ENCODE assay signal across 21 cellular contexts in genomic region chr10:100874702-100875483, GRCh38. TPM values are rescaled to one million over a fixed set of nuclear protein-coding genes. Genes with fewer than 3 reads are reported as not detected.
DNase-seq lines count a peak whose midpoint lies in the region; ATAC-seq, FAIRE-seq and TF ChIP-seq lines count a peak whose summit lies in the region.
"Had no signal": no experiment of that assay in that cellular context is flagged by ENCODE, and none has a peak within 500 bp of the region (broad histone marks: within the 10 kb centered on the region; RNA-seq: fewer than 3 reads in every experiment).

No MANE protein-coding gene starts in this region.

- H3K9ac ChIP-seq in HepG2 (ENCODE audit: insufficient read depth, low read depth, low read length) (no peak overlapping the region), kidney (ENCODE audit: low read length in 2 of 2) (no peak overlapping the region)
- H3K9ac ChIP-seq: BLaER1 treated with 17β-estradiol and CSF1 and Interleukin-3, amounts not matched to agents 10 nM and 100 nM; KMS-11 had no signal

- H2AFZ ChIP-seq in HepG2 (ENCODE audit: low read length) (no peak overlapping the region), OCI-LY7 (ENCODE audit: low read length) (0 out of 2 replicates have a peak overlapping the region, but pooled peaks have one; percentile 41)

- no peak overlapping the region for H3K4me3 Mint-ChIP-seq in stimulated activated effector memory CD8-positive, alpha-beta T cell treated with anti-CD3 and anti-CD28 coated beads, Interleukin-12 subunit alpha, Interleukin-12 subunit beta, amount 100 ng/mL, for 72 hours
- H3K4me3 Mint-ChIP-seq: B cell; CD4-positive, CD25-positive, alpha-beta regulatory T cell had no signal

- in situ Hi-C loops in HepG2 (cut with HindIII; ENCODE audit: extremely low pct_ligation_motif_present, low pct_unique_long_range_greater_than_20kb) = loop anchor here (5.0 to 25.0 kb wide), 3 partner anchors 203 to 538 kb away; partner anchors contain the start of genes PKD2L1 and SCD

- H3K79me2 ChIP-seq in HepG2 (ENCODE audit: insufficient read depth, low read length) (no peaks in the 10 kb centered on the region), OCI-LY7 (ENCODE audit: insufficient read depth, low read depth, low read length) (no peaks in the 10 kb centered on the region)

- BruUV-seq in HepG2 (replicated peaks; lab: Mats Ljungman, UMichigan) = no TSS peak
- no TSS peak for BruUV-seq in OCI-LY7 (replicated peaks; lab: Mats Ljungman, UMichigan)

- peaks cover 76% of the 10 kb centered on the region for H3K4me1 ChIP-seq in HepG2 (ENCODE audit: insufficient read depth, low read length)
- H3K4me1 ChIP-seq in right lobe of liver = peaks cover 0 to 23% (median 6%) of the 10 kb centered on the region in 4 donors
- H3K4me1 ChIP-seq in OCI-LY7 (ENCODE audit: insufficient read depth, low read length, poor library complexity, severe bottlenecking) = peaks cover 33% of the 10 kb centered on the region
- peaks cover 3 to 6% of the 10 kb centered on the region in 2 donors for H3K4me1 ChIP-seq in kidney (ENCODE audit: control insufficient read depth in 1 of 2, insufficient read depth in 1 of 2, low read depth in 1 of 2, low read length in 2 of 2)
- H3K4me1 ChIP-seq: HAP-1 had no signal

- no peaks in the 10 kb centered on the region for H4K20me1 ChIP-seq in HepG2 (ENCODE audit: insufficient read depth, low read length)
- H4K20me1 ChIP-seq in OCI-LY7 (ENCODE audit: insufficient read depth, low read length) = no peaks in the 10 kb centered on the region
- H4K20me1 ChIP-seq: BLaER1 treated with 17β-estradiol and CSF1 and Interleukin-3, amounts not matched to agents 10 nM and 100 nM had no signal

- no peak for TF ChIP-seq EP300 in HepG2 (IDR thresholded peaks at IDR 0.05; ENCODE audit: low read depth in 2 of 2, low read length in 2 of 2)
- no peak for TF ChIP-seq EP300 in HepG2 (CRISPR knock-in tag; IDR thresholded peaks at IDR 0.05; ENCODE audit: borderline replicate concordance)

- H3K27ac ChIP-seq in HepG2 (ENCODE audit: extremely low read length, insufficient read depth, low read length) (peak overlapping the region; percentile 49), right lobe of liver (no peak overlapping the region), OCI-LY7 (ENCODE audit: low read depth, low read length, poor library complexity, severe bottlenecking) (no peak overlapping the region), kidney (ENCODE audit: low read depth in 2 of 2, low read length in 2 of 2) (no peak overlapping the region)
- H3K27ac ChIP-seq: 22Rv1; BLaER1 treated with 17β-estradiol and CSF1 and Interleukin-3, amounts not matched to agents 10 nM and 100 nM; KMS-11 had no signal

- no peak overlapping the region for H3K27ac Mint-ChIP-seq in stimulated activated effector memory CD8-positive, alpha-beta T cell treated with anti-CD3 and anti-CD28 coated beads, Interleukin-12 subunit alpha, Interleukin-12 subunit beta, amount 100 ng/mL, for 72 hours
- H3K27ac Mint-ChIP-seq: B cell; CD4-positive, CD25-positive, alpha-beta regulatory T cell had no signal

- no peak for TF ChIP-seq CTCF in HepG2 (CRISPR knock-in tag; IDR thresholded peaks at IDR 0.05)
- TF ChIP-seq CTCF in right lobe of liver (IDR thresholded peaks at IDR 0.05) = no peak
- TF ChIP-seq CTCF in OCI-LY7 (conservative IDR thresholded peaks at IDR 0.05; ENCODE audit: low read length) = no peak
- no peak for TF ChIP-seq CTCF in kidney (IDR thresholded peaks at IDR 0.05; ENCODE audit: borderline replicate concordance, extremely low read depth, insufficient read depth)

- no peak overlapping the region for H3K4me3 ChIP-seq in HepG2 (replicated peaks in 1 of 3; ENCODE audit: insufficient read depth in 1 of 3, low read depth in 2 of 3, low read length in 3 of 3)
- H3K4me3 ChIP-seq in right lobe of liver = no peak overlapping the region
- H3K4me3 ChIP-seq in OCI-LY7 (ENCODE audit: low read depth, low read length, poor library complexity, severe bottlenecking) = no peak overlapping the region
- no peak overlapping the region for H3K4me3 ChIP-seq in kidney (ENCODE audit: low read length in 2 of 2)
- H3K4me3 ChIP-seq: BLaER1 treated with 17β-estradiol and CSF1 and Interleukin-3, amounts not matched to agents 10 nM and 100 nM; HAP-1 had no signal

- no peaks in the 10 kb centered on the region for H3K36me3 Mint-ChIP-seq in stimulated activated effector memory CD8-positive, alpha-beta T cell treated with anti-CD3 and anti-CD28 coated beads, Interleukin-12 subunit alpha, Interleukin-12 subunit beta, amount 100 ng/mL, for 72 hours
- H3K36me3 Mint-ChIP-seq: CD4-positive, CD25-positive, alpha-beta regulatory T cell had no signal

- ATAC-seq in HepG2 = no peak
- no peak for ATAC-seq in right lobe of liver
- ATAC-seq in stimulated activated effector memory CD8-positive, alpha-beta T cell treated with anti-CD3 and anti-CD28 coated beads, Interleukin-12 subunit alpha, Interleukin-12 subunit beta, amount 100 ng/mL, for 72 hours = no peak
- no peak for ATAC-seq in GM21529 (IDR thresholded peaks at IDR 0.05; ENCODE audit: unreplicated experiment)
- no peak for ATAC-seq in HG03439 (IDR thresholded peaks at IDR 0.05; ENCODE audit: unreplicated experiment)

- POLR2A ChIA-PET in HepG2 (lab: Yijun Ruan, JAX) = no interaction called here
- POLR2A ChIA-PET in OCI-LY7 (lab: Charles Lee) = no interaction called here

- intact Hi-C loops in HepG2 (cut with micrococcal nuclease; ENCODE audit: unreplicated experiment) = loop anchor here (5.0 kb wide), 3 partner anchors 48 to 137 kb away; no protein-coding TSS in a partner anchor
- intact Hi-C loops in right lobe of liver (cut with DNase I) = loop anchor here in 1 of 2 donors (10.0 kb wide), 3 partner anchors 210 to 550 kb away; no protein-coding TSS in a partner anchor
- intact Hi-C loops in OCI-LY7 (cut with micrococcal nuclease; ENCODE audit: unreplicated experiment) = loop anchor here (5.0 to 10.0 kb wide), 4 partner anchors 133 to 570 kb away; partner anchors contain the start of gene PKD2L1
- intact Hi-C loops in kidney (cut with DNase I) = loop anchor here (10.0 kb wide), 1 partner anchor 310 kb away; no protein-coding TSS in a partner anchor
- intact Hi-C loops in posterior vena cava (cut with DNase I) = no loop called here

- H3K9me3 ChIP-seq in HepG2 (ENCODE audit: low read length) = no peaks in the 10 kb centered on the region
- H3K9me3 ChIP-seq in right lobe of liver = no peaks in the 10 kb centered on the region
- no peaks in the 10 kb centered on the region for H3K9me3 ChIP-seq in OCI-LY7 (ENCODE audit: low read length)
- H3K9me3 ChIP-seq in kidney (ENCODE audit: control insufficient read depth in 1 of 2, low read length in 2 of 2) = no peaks in the 10 kb centered on the region
- H3K9me3 ChIP-seq: BLaER1 treated with 17β-estradiol and CSF1 and Interleukin-3, amounts not matched to agents 10 nM and 100 nM; Caco-2; HAP-1 had no signal

- 84% methylated on average over 20 of the region's 20 CpGs for WGBS in HepG2 (ENCODE audit: low lambda C conversion rate)
- 65% methylated on average over 10 of the region's 20 CpGs for whole genome bisulfite sequencing in right lobe of liver (ENCODE audit: insufficient coverage, low coverage, low lambda C conversion rate, missing lambda C conversion rate)

- CTCF ChIA-PET in HepG2 (lab: Yijun Ruan, JAX; ENCODE audit: low intra/inter-chr PET ratio, low total read pairs) = no interaction called here
- CTCF ChIA-PET in OCI-LY7 (lab: Charles Lee; ENCODE audit: unreplicated experiment) = no interaction called here

- TF ChIP-seq POLR2A in HepG2 (IDR thresholded peaks at IDR 0.05; ENCODE audit: insufficient read depth in 1 of 2, low read depth in 2 of 2, low read length in 2 of 2) (no peak), right lobe of liver (IDR thresholded peaks at IDR 0.05) (no peak)

- H3K4me2 ChIP-seq in HepG2 (ENCODE audit: low read depth, low read length) = peak overlapping the region; percentile 67; the same call in 1 of the 2 replicates
- no peak overlapping the region for H3K4me2 ChIP-seq in OCI-LY7 (ENCODE audit: low read length)
- H3K4me2 ChIP-seq: BLaER1 treated with 17β-estradiol and CSF1 and Interleukin-3, amounts not matched to agents 10 nM and 100 nM; KMS-11 had no signal

- no peak for TF ChIP-seq RAD21 in HepG2 (CRISPR knock-in tag; IDR thresholded peaks at IDR 0.05)

- H3K4me1 Mint-ChIP-seq in stimulated activated effector memory CD8-positive, alpha-beta T cell treated with anti-CD3 and anti-CD28 coated beads, Interleukin-12 subunit alpha, Interleukin-12 subunit beta, amount 100 ng/mL, for 72 hours = no peaks in the 10 kb centered on the region
- H3K4me1 Mint-ChIP-seq: B cell had no signal

- no peaks in the 10 kb centered on the region for H3K9me3 Mint-ChIP-seq in stimulated activated effector memory CD8-positive, alpha-beta T cell treated with anti-CD3 and anti-CD28 coated beads, Interleukin-12 subunit alpha, Interleukin-12 subunit beta, amount 100 ng/mL, for 72 hours

- peaks cover 2 to 4% of the 10 kb centered on the region in 2 experiments; a peak in 1 of 5 replicates for H3K27me3 ChIP-seq in HepG2 (ENCODE audit: control insufficient read depth in 1 of 2, insufficient read depth in 2 of 2, low read length in 2 of 2)
- H3K27me3 ChIP-seq in right lobe of liver = no peaks in the 10 kb centered on the region
- H3K27me3 ChIP-seq: BLaER1 treated with 17β-estradiol and CSF1 and Interleukin-3, amounts not matched to agents 10 nM and 100 nM had no signal

- DNase-seq in HepG2 (ENCODE audit: low spot score) (no peak), right lobe of liver (no peak), OCI-LY7 (ENCODE audit: low spot score) (no peak), kidney (peak; percentile 59), posterior vena cava (ENCODE audit: low spot score) (peak; percentile 67)
- DNase-seq in stimulated activated effector memory CD8-positive, alpha-beta T cell treated with anti-CD3 and anti-CD28 coated beads, Interleukin-12 subunit alpha, Interleukin-12 subunit beta, amount 100 ng/mL, for 72 hours (ENCODE audit: low spot score in 2 of 2) = no peak
- DNase-seq: CD4-positive, CD25-positive, alpha-beta regulatory T cell; GOT3 had no signal

- no peaks in the 10 kb centered on the region for H3K9me2 ChIP-seq in OCI-LY7 (ENCODE audit: insufficient read depth, low read length)

- no peak for FAIRE-seq in HepG2 (lab: Jason Lieb, UNC)
- FAIRE-seq in kidney (lab: Jason Lieb, UNC) = no peak
- FAIRE-seq: D721Med, G401.6, GM12892, GM18507, HTR-8/SVneo had no signal

- H3K36me3 ChIP-seq in HepG2 (replicated peaks in 1 of 2; ENCODE audit: control insufficient read depth in 1 of 2, insufficient read depth in 2 of 2, low read length in 2 of 2) (no peaks in the 10 kb centered on the region), right lobe of liver (no peaks in the 10 kb centered on the region), OCI-LY7 (ENCODE audit: insufficient read depth, low read length) (no peaks in the 10 kb centered on the region), kidney (ENCODE audit: control insufficient read depth in 1 of 2, insufficient read depth in 2 of 2, low read length in 2 of 2) (no peaks in the 10 kb centered on the region)
- H3K36me3 ChIP-seq: BLaER1 treated with 17β-estradiol and CSF1 and Interleukin-3, amounts not matched to agents 10 nM and 100 nM; HAP-1 had no signal

RNA-seq across cellular contexts. Expression of gene SLF2, which starts 37.9 kb away (rescaled TPM):
- 48.1 and 59.8 TPM in 2 replicates for total RNA-seq in HepG2 (2016; rRNA removed; fragmentation: Illumina TruSeq; extraction: Trizol)
- total RNA-seq in HepG2 (2016; cell fraction: cytosol; rRNA removed; fragmentation: Illumina TruSeq; extraction: Trizol; ENCODE audit: low read depth) = 35.7 and 39.2 TPM in 2 replicates
- total RNA-seq in HepG2 (2016; cell fraction: insoluble cytoplasmic fraction; rRNA removed; fragmentation: Illumina TruSeq; extraction: Trizol) = 48.7 and 55.8 TPM in 2 replicates
- total RNA-seq in HepG2 (2016; cell fraction: membrane; rRNA removed; fragmentation: Illumina TruSeq; extraction: Trizol) = 37.2 and 42.1 TPM in 2 replicates
- total RNA-seq in HepG2 (2016; cell fraction: nucleus; rRNA removed; fragmentation: Illumina TruSeq; extraction: Trizol) = 58.3 and 64.6 TPM in 2 replicates
- 12.2 and 12.6 TPM in 2 replicates for polyA plus RNA-seq in HepG2 (2011; rRNA removed)
- polyA plus RNA-seq in HepG2 (2011; cell fraction: cytosol; rRNA removed) = 5.8 and 6.0 TPM in 2 replicates
- polyA plus RNA-seq in HepG2 (2011; cell fraction: nucleus; rRNA removed) = 18.9 and 23.2 TPM in 2 replicates
- polyA plus RNA-seq in HepG2 (2012) = 15.3 and 20.8 TPM in 2 replicates
- 3.5 and 4.7 TPM in 2 replicates for polyA plus RNA-seq in HepG2 (2016; cell fraction: cytosol; fragmentation: Illumina TruSeq; extraction: Trizol; ENCODE audit: low read depth)
- 30.2 and 31.7 TPM in 2 replicates for polyA plus RNA-seq in HepG2 (2016; cell fraction: insoluble cytoplasmic fraction; fragmentation: Illumina TruSeq; extraction: Trizol; ENCODE audit: low read depth)
- 7.6 and 8.6 TPM in 2 replicates for polyA plus RNA-seq in HepG2 (2016; cell fraction: membrane; fragmentation: Illumina TruSeq; extraction: Trizol; ENCODE audit: low read depth)
- polyA plus RNA-seq in HepG2 (2016; cell fraction: nucleus; fragmentation: Illumina TruSeq; extraction: Trizol; ENCODE audit: insufficient read depth, low read depth) = 55.6 and 64.3 TPM in 2 replicates
- 9.0 and 14.8 TPM in 2 replicates for polyA minus RNA-seq in HepG2 (2011; rRNA and poly(A)+ RNA removed; ENCODE audit: low replicate concordance)
- 15.4 and 17.1 TPM in 2 replicates for polyA minus RNA-seq in HepG2 (2011; cell fraction: cytosol; rRNA and poly(A)+ RNA removed)
- 88.7 and 96.8 TPM in 2 replicates for polyA minus RNA-seq in HepG2 (2011; cell fraction: nucleus; rRNA and poly(A)+ RNA removed)
- total RNA-seq in right lobe of liver = 10 to 100 TPM in 3 of 6 experiments, 1 to 10 TPM in 3; 7.1 to 14.2 (median 10.0) TPM
- total RNA-seq in OCI-LY7 (2014; rRNA removed; shearing (Covaris generic)) = 50.9 and 58.2 TPM in 2 replicates
- total RNA-seq in OCI-LY7 (2022) = 52.1 and 52.3 TPM in 2 replicates
- 29.6 TPM for total RNA-seq in kidney
- polyA plus RNA-seq in kidney (ENCODE audit: insufficient read depth, low read depth, low replicate concordance) = 6.7 TPM
- total RNA-seq in posterior vena cava = 10 to 100 TPM; 21.8 to 23.7 TPM

Comparison
In these comparisons a context has a peak if more than half of its experiments do, and no peak if none do; other contexts are left out.
1. DNase-seq: peak in kidney (single experiment) and posterior vena cava (single experiment); none in HepG2 (single experiment), right lobe of liver (0 of 3), OCI-LY7 (single experiment) and stimulated activated effector memory CD8-positive, alpha-beta T cell treated with anti-CD3 and anti-CD28 coated beads, Interleukin-12 subunit alpha, Interleukin-12 subunit beta, amount 100 ng/mL, for 72 hours (0 of 2).
2. intact Hi-C loops: an anchor here in HepG2 (5.0 kb wide), OCI-LY7 (5.0 to 10.0 kb wide) and kidney (10.0 kb wide); none called in posterior vena cava.